34 cellular contexts compared by ENCODE assay signal in the genomic region with DNA sequence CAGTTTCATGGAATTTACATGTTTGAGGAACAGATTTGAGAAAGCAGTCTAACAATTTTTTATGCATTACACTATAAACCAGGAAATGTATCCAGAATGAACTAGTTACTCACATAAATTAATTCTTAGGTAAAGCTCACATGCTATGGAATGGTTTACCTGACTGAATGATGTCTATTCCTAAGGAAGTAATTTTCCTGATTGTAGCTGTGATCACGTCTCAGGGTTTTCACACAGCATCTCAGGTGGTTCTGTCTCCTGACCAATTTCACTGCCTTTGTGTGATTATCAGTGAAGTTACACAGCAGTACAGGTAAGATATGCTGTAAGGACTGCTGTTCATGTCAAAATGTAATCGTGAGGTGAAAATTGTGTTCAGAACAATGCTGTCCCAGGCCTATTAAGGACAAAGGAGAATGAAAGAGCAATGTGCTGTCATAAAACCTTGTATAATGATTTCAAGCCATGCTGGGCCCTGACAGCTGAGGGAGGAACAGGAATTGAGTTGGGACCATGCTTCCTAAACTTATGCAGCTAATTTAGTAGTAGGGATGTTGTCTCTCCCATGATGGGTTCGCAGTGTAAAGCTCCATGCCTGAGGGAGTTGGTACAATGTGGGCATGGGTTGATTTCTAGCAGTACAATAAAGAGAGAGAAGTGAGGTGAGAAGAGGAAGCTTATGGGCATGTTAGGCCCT.
"Had no signal": no experiment of that assay in that cellular context is flagged by ENCODE, and none has a peak within 500 bp of the region (broad histone marks: within the 10 kb centered on the region; RNA-seq: fewer than 3 reads in every experiment).

No MANE protein-coding gene starts in this region.

- H3K36me3 Mint-ChIP-seq: activated CD4-positive, alpha-beta memory T cell treated with anti-CD3 and anti-CD28 coated beads for 36 hours; activated naive CD8-positive, alpha-beta T cell treated with anti-CD3 and anti-CD28 coated beads for 36 hours had no signal

- H3K4me3 ChIP-seq: adrenal gland, body of pancreas, breast epithelium had no signal

- H3K36me3 ChIP-seq: adrenal gland, brain microvascular endothelial cell, breast epithelium had no signal

- H3K4me1 ChIP-seq: adrenal gland, body of pancreas, breast epithelium had no signal

- H3K9me3 Mint-ChIP-seq: activated B cell treated with CpG ODN at 0.5 μM for 24 hours; activated CD4-positive, alpha-beta T cell treated with anti-CD3 and anti-CD28 coated beads, Interleukin-2, amount 10 ng/mL, durations not matched to agents 24 days and 14 days; activated naive CD8-positive, alpha-beta T cell treated with anti-CD3 and anti-CD28 coated beads for 36 hours had no signal

- H3K27ac ChIP-seq: adrenal gland, body of pancreas, brain microvascular endothelial cell, breast epithelium, VCaP had no signal

- ATAC-seq: activated CD8-positive, alpha-beta T cell treated with anti-CD3 and anti-CD28 coated beads for 36 hours; activated naive CD4-positive, alpha-beta T cell treated with anti-CD3 and anti-CD28 coated beads, Interleukin-2, amount 50 U/mL, for 72 hours; activated T-cell treated with anti-CD3 and anti-CD28 coated beads, Interleukin-2, amount 50 U/mL, for 4 hours; activated T-cell treated with anti-CD3 and anti-CD28 coated beads, Interleukin-2, amount 50 U/mL, for 72 hours; activated T-helper 17 cell treated with anti-CD3 and anti-CD28 coated beads, Interleukin-2, amount 50 U/mL, for 72 hours; body of pancreas had no signal

- DNase-seq: activated B cell treated with CpG ODN at 0.5 μM for 24 hours; activated CD4-positive, alpha-beta memory T cell treated with anti-CD3 and anti-CD28 coated beads for 36 hours; activated CD4-positive, alpha-beta T cell treated with anti-CD3 and anti-CD28 coated beads for 4 hours; activated CD4-positive, alpha-beta T cell treated with anti-CD3 and anti-CD28 coated beads, Interleukin-2, amount 10 ng/mL, durations not matched to agents 24 days and 14 days; activated CD4-positive, alpha-beta T cell treated with anti-CD3 and anti-CD28 coated beads, Interleukin-2, amount 50 U/mL, for 1 hour; activated CD4-positive, alpha-beta T cell treated with anti-CD3 and anti-CD28 coated beads, Interleukin-2, amount 50 U/mL, for 4 hours; activated CD4-positive, CD25-positive, alpha-beta regulatory T cell treated with anti-CD3 and anti-CD28 coated beads, Interleukin-2, amount 50 U/mL, for 72 hours; activated CD8-positive, alpha-beta memory T cell treated with anti-CD3 and anti-CD28 coated beads, Interleukin-2, amount 50 U/mL, for 4 hours; activated CD8-positive, alpha-beta T cell treated with anti-CD3 and anti-CD28 coated beads for 36 hours; activated effector memory CD4-positive, alpha-beta T cell treated with anti-CD3 and anti-CD28 coated beads, Interleukin-2, amount 50 U/mL, for 16 hours; activated gamma-delta T cell treated with Interleukin-2 at 50 U/mL for 16 hours; activated naive CD4-positive, alpha-beta T cell; activated naive CD4-positive, alpha-beta T cell treated with anti-CD3 and anti-CD28 coated beads for 36 hours; activated naive CD4-positive, alpha-beta T cell treated with anti-CD3 and anti-CD28 coated beads, Interleukin-2, amount 50 U/mL, for 16 hours; activated naive CD8-positive, alpha-beta T cell treated with anti-CD3 and anti-CD28 coated beads for 36 hours; activated T-cell treated with anti-CD3 and anti-CD28 coated beads for 4 hours; activated T-cell treated with anti-CD3 and anti-CD28 coated beads, Interleukin-2, amount 50 U/mL, for 1 hour; activated T-cell treated with anti-CD3 and anti-CD28 coated beads, Interleukin-2, amount 50 U/mL, for 4 hours; activated T-cell treated with anti-CD3 and anti-CD28 coated beads, Interleukin-2, amount 50 U/mL, for 72 hours; adrenal gland; amniotic stem cell; aorta; body of pancreas; brain microvascular endothelial cell; central memory CD4-positive, alpha-beta T cell; T-helper 2 cell; T-helper 9 cell had no signal

- H3K27ac Mint-ChIP-seq: activated B cell treated with CpG ODN at 0.5 μM for 24 hours; activated CD4-positive, alpha-beta memory T cell treated with anti-CD3 and anti-CD28 coated beads for 36 hours; activated CD4-positive, alpha-beta T cell treated with anti-CD3 and anti-CD28 coated beads, Interleukin-2, amount 10 ng/mL, durations not matched to agents 24 days and 14 days; activated CD8-positive, alpha-beta T cell treated with anti-CD3 and anti-CD28 coated beads for 36 hours; activated naive CD4-positive, alpha-beta T cell treated with anti-CD3 and anti-CD28 coated beads for 36 hours; activated naive CD4-positive, alpha-beta T cell treated with anti-CD3 and anti-CD28 coated beads, Interleukin-2, amount 50 U/mL, for 72 hours; activated naive CD8-positive, alpha-beta T cell treated with anti-CD3 and anti-CD28 coated beads for 36 hours; activated T-cell treated with anti-CD3 and anti-CD28 coated beads, Interleukin-2, amount 50 U/mL, for 72 hours; activated T-helper 1 cell treated with anti-CD3 and anti-CD28 coated beads, Interleukin-12 subunit alpha, Interleukin-12 subunit beta, Interleukin-2, Interleukin-4 antibody, amounts not matched to agents 30 ng/mL and 10 ng/mL and 1 ng/mL, durations not matched to agents 14 hours and 24 hours and 36 hours; activated T-helper 17 cell treated with anti-CD3 and anti-CD28 coated beads, Interleukin-2, amount 50 U/mL, for 72 hours; T-helper 1 cell treated with Interleukin-12 subunit alpha and Interleukin-12 subunit beta and Interleukin-4 antibody, amounts not matched to agents 30 μg/mL and 1 μg/mL, for 36 hours; T-helper 2 cell treated with Interferon-gamma antibody and Interleukin-4, amounts not matched to agents 5 μg/mL and 100 μg/mL, for 36 hours had no signal

- H3K4me3 Mint-ChIP-seq: activated B cell treated with CpG ODN at 0.5 μM for 24 hours; activated CD4-positive, alpha-beta memory T cell treated with anti-CD3 and anti-CD28 coated beads for 36 hours; activated CD4-positive, alpha-beta T cell treated with anti-CD3 and anti-CD28 coated beads, Interleukin-2, amount 10 ng/mL, durations not matched to agents 24 days and 14 days; activated CD8-positive, alpha-beta T cell treated with anti-CD3 and anti-CD28 coated beads for 36 hours; activated naive CD4-positive, alpha-beta T cell treated with anti-CD3 and anti-CD28 coated beads for 36 hours; activated naive CD8-positive, alpha-beta T cell treated with anti-CD3 and anti-CD28 coated beads for 36 hours; activated T-cell treated with anti-CD3 and anti-CD28 coated beads, Interleukin-2, amount 50 U/mL, for 4 hours; activated T-cell treated with anti-CD3 and anti-CD28 coated beads, Interleukin-2, amount 50 U/mL, for 72 hours; activated T-helper 1 cell treated with anti-CD3 and anti-CD28 coated beads, Interleukin-12 subunit alpha, Interleukin-12 subunit beta, Interleukin-2, Interleukin-4 antibody, amounts not matched to agents 30 ng/mL and 10 ng/mL and 1 ng/mL, durations not matched to agents 14 hours and 24 hours and 36 hours; activated T-helper 17 cell treated with anti-CD3 and anti-CD28 coated beads, Interleukin-2, amount 50 U/mL, for 72 hours; T-helper 1 cell treated with Interleukin-12 subunit alpha and Interleukin-12 subunit beta and Interleukin-4 antibody, amounts not matched to agents 30 μg/mL and 1 μg/mL, for 36 hours; T-helper 2 cell treated with Interferon-gamma antibody and Interleukin-4, amounts not matched to agents 5 μg/mL and 100 μg/mL, for 36 hours had no signal

- H3K9me3 ChIP-seq: adrenal gland, body of pancreas, breast epithelium had no signal

- H3K27me3 Mint-ChIP-seq: activated B cell treated with CpG ODN at 0.5 μM for 24 hours; activated CD4-positive, alpha-beta memory T cell treated with anti-CD3 and anti-CD28 coated beads for 36 hours; activated CD4-positive, alpha-beta T cell treated with anti-CD3 and anti-CD28 coated beads, Interleukin-2, amount 10 ng/mL, durations not matched to agents 24 days and 14 days; activated CD8-positive, alpha-beta T cell treated with anti-CD3 and anti-CD28 coated beads for 36 hours; activated naive CD8-positive, alpha-beta T cell treated with anti-CD3 and anti-CD28 coated beads for 36 hours; activated T-helper 17 cell treated with anti-CD3 and anti-CD28 coated beads, Interleukin-2, amount 50 U/mL, for 72 hours had no signal

- H3K27me3 ChIP-seq: adrenal gland, body of pancreas, brain microvascular endothelial cell, breast epithelium had no signal

- H3K4me1 Mint-ChIP-seq: activated B cell treated with CpG ODN at 0.5 μM for 24 hours; activated CD4-positive, alpha-beta T cell treated with anti-CD3 and anti-CD28 coated beads, Interleukin-2, amount 10 ng/mL, durations not matched to agents 24 days and 14 days; activated naive CD8-positive, alpha-beta T cell treated with anti-CD3 and anti-CD28 coated beads for 36 hours; activated T-helper 17 cell treated with anti-CD3 and anti-CD28 coated beads, Interleukin-2, amount 50 U/mL, for 72 hours had no signal
